30 cellular contexts compared by ENCODE assay signal in genomic region chr2:188466761-188467160, GRCh38.
A peak's percentile ranks its signal among the peaks of the same experiment; 100 is the strongest.
DNase-seq lines count a peak whose midpoint lies in the region; ATAC-seq, FAIRE-seq and TF ChIP-seq lines count a peak whose summit lies in the region.
"Had no signal": no experiment of that assay in that cellular context is flagged by ENCODE, and none has a peak within 500 bp of the region (broad histone marks: within the 10 kb centered on the region; RNA-seq: fewer than 3 reads in every experiment).

No MANE protein-coding gene starts in this region.

- H4K20me1 ChIP-seq in GM23338 (replicated peaks; ENCODE audit: insufficient read depth) = peaks cover 4% of the 10 kb centered on the region; the same call in 1 of the 2 replicates

- H3K27me3 ChIP-seq in bronchial epithelial cell (ENCODE audit: control insufficient read depth, insufficient read depth, low read length) = no peaks in the 10 kb centered on the region
- no peaks in the 10 kb centered on the region for H3K27me3 ChIP-seq in psoas muscle (ENCODE audit: insufficient read depth in 3 of 3, low read length in 2 of 3)
- no peaks in the 10 kb centered on the region for H3K27me3 ChIP-seq in GM23338 (ENCODE audit: insufficient read depth)

- peaks cover 8% of the 10 kb centered on the region for H3K9me3 Mint-ChIP-seq in GM23338

- FAIRE-seq in bronchial epithelial cell (lab: Jason Lieb, UNC) = no peak
- FAIRE-seq: GM18507, RCC 7860 had no signal

- intact Hi-C loops in psoas muscle (cut with DNase I) = no loop called here

- H3K36me3 ChIP-seq in bronchial epithelial cell (ENCODE audit: control insufficient read depth, insufficient read depth, low read length) (no peaks in the 10 kb centered on the region), psoas muscle (ENCODE audit: insufficient read depth in 1 of 2, low read depth in 1 of 2) (no peaks in the 10 kb centered on the region), GM23338 (ENCODE audit: insufficient read depth) (no peaks in the 10 kb centered on the region)

- H3K4me1 Mint-ChIP-seq in GM23338 = peaks cover 53% of the 10 kb centered on the region
- H3K4me1 Mint-ChIP-seq: B cell; CD8-positive, alpha-beta memory T cell had no signal

- H3K9me2 ChIP-seq in GM23338 (ENCODE audit: insufficient read depth) = no peaks in the 10 kb centered on the region; the same call in 1 of the 2 replicates
- H3K9me2 ChIP-seq: SK-N-SH had no signal

- peaks cover 9% of the 10 kb centered on the region for H3K9me3 ChIP-seq in psoas muscle

- no peak overlapping the region for H3K4me2 ChIP-seq in GM23338
- H3K4me2 ChIP-seq: SK-N-SH had no signal

- no peak overlapping the region for H3K27ac Mint-ChIP-seq in GM23338
- H3K27ac Mint-ChIP-seq: B cell; CD8-positive, alpha-beta memory T cell; HFFc6 had no signal

- no peaks in the 10 kb centered on the region for H3F3A ChIP-seq in GM23338 (replicated peaks; ENCODE audit: low read depth)

- no peak for TF ChIP-seq CTCF in bronchial epithelial cell (IDR thresholded peaks at IDR 0.05; ENCODE audit: insufficient read depth, low read length, severe bottlenecking)
- TF ChIP-seq CTCF in psoas muscle (IDR thresholded peaks at IDR 0.05) = no peak
- no peak for TF ChIP-seq CTCF in GM23338 (conservative IDR thresholded peaks at IDR 0.05; ENCODE audit: low read depth in 2 of 2)

- WGBS in psoas muscle, 3 donors = 93 to 97% (median 96%) methylated on average over 1 of the region's 1 CpG

- H3K4me3 Mint-ChIP-seq in GM23338 = no peak overlapping the region
- H3K4me3 Mint-ChIP-seq: B cell; CD8-positive, alpha-beta memory T cell; H9; HFFc6 had no signal

- DNase-seq in NCI-H446 treated with DMSO at 0.1 percent for 48 hours (lab: John Stamatoyannopoulos, UW) (peak; percentile 9), NCI-H446 (lab: John Stamatoyannopoulos, UW) (no peak), bronchial epithelial cell (ENCODE audit: low read depth) (peak; percentile 21), myocyte (ENCODE audit: low read depth) (peak; percentile 42), SW 1271 (lab: John Stamatoyannopoulos, UW) (no peak), psoas muscle (no peak), GM23338 (ENCODE audit: low spot score) (no peak)
- DNase-seq: CD8-positive, alpha-beta memory T cell; DMS153; DND-41; H9; HFFc6; Karpas-422; MV-4-11; NCI-H1105; NCI-H1436 treated with DMSO at 0.1 percent for 48 hours; NCI-H187 treated with DMSO at 0.1 percent for 48 hours; NCI-H2171 treated with DMSO at 0.1 percent for 48 hours; NCI-H345; NCI-H524 treated with DMSO at 0.1 percent for 48 hours; NCI-H774; SIG-M5; SK-N-SH had no signal

- peaks cover 1% of the 10 kb centered on the region for H3K27me3 Mint-ChIP-seq in GM23338 (ENCODE audit: insufficient read depth, low read depth, poor library complexity)
- H3K27me3 Mint-ChIP-seq: B cell had no signal

- no peak overlapping the region for H3K4me3 ChIP-seq in bronchial epithelial cell (ENCODE audit: low read depth, low read length)
- H3K4me3 ChIP-seq in psoas muscle = no peak overlapping the region
- H3K4me3 ChIP-seq in GM23338 = no peak overlapping the region

- H3K27ac ChIP-seq in psoas muscle = no peak overlapping the region
- no peak overlapping the region for H3K27ac ChIP-seq in GM23338 (ENCODE audit: low read depth)
- H3K27ac ChIP-seq: 22Rv1, C4-2B, HL-60 had no signal

- no peak overlapping the region for H2AFZ ChIP-seq in GM23338

- H3K4me1 ChIP-seq in psoas muscle (no peaks in the 10 kb centered on the region), GM23338 (ENCODE audit: insufficient read depth) (peaks cover 39% of the 10 kb centered on the region)

- H3K36me3 Mint-ChIP-seq in GM23338 (ENCODE audit: low read depth) = peaks cover 36% of the 10 kb centered on the region
- H3K36me3 Mint-ChIP-seq: CD8-positive, alpha-beta memory T cell had no signal

- ATAC-seq in HG03196 (IDR thresholded peaks at IDR 0.05; ENCODE audit: unreplicated experiment) = no peak
- ATAC-seq in psoas muscle = no peak
- no peak for ATAC-seq in GM23338

- peaks cover 100% of the 10 kb centered on the region for H3K79me2 ChIP-seq in GM23338 (replicated peaks; ENCODE audit: insufficient read depth)

TF ChIP-seq in GM23338, 12 proteins besides CTCF, POLR2A, EP300 and RAD21 (continues in another document):
- TF ChIP-seq REST (IDR thresholded peaks at IDR 0.05; ENCODE audit: unreplicated experiment) (no peak), ZNF114 (CRISPR knock-in tag; IDR thresholded peaks at IDR 0.05) (no peak), ETS1 (IDR thresholded peaks at IDR 0.05) (no peak), POLR2AphosphoS5 (IDR thresholded peaks at IDR 0.05; ENCODE audit: low read depth) (no peak), ZNF331 (CRISPR knock-in tag; IDR thresholded peaks at IDR 0.05; ENCODE audit: low read depth) (no peak), CREB1 (CRISPR knock-in tag; IDR thresholded peaks at IDR 0.05; ENCODE audit: low read depth) (no peak), EZH2phosphoT487 (IDR thresholded peaks at IDR 0.05; ENCODE audit: unreplicated experiment) (no peak), EZH2 (IDR thresholded peaks at IDR 0.05; ENCODE audit: low read depth, unreplicated experiment) (no peak)

Comparison
In these comparisons a context has a peak if more than half of its experiments do, and no peak if none do; other contexts are left out.
1. DNase-seq: peak in NCI-H446 treated with DMSO at 0.1 percent for 48 hours (single experiment), bronchial epithelial cell (single experiment) and myocyte (single experiment); none in NCI-H446 (0 of 2), SW 1271 (0 of 2), psoas muscle (0 of 2) and GM23338 (single experiment).